14 cellular contexts compared by ENCODE assay signal in genomic region chr6:146870765-146871164, GRCh38.
DNase-seq lines count a peak whose midpoint lies in the region; ATAC-seq lines count a peak whose summit lies in the region.
"Had no signal": no experiment of that assay in that cellular context is flagged by ENCODE, and none has a peak within 500 bp of the region (broad histone marks: within the 10 kb centered on the region; RNA-seq: fewer than 3 reads in every experiment).

No MANE protein-coding gene starts in this region.

- DNase-seq in activated naive CD8-positive, alpha-beta T cell treated with anti-CD3 and anti-CD28 coated beads, Interleukin-2, amount 50 U/mL, for 24 hours, result no peak
- DNase-seq in activated naive CD8-positive, alpha-beta T cell treated with anti-CD3 and anti-CD28 coated beads for 36 hours, result no peak
- DNase-seq in stimulated activated naive CD8-positive, alpha-beta T cell treated with anti-CD3 and anti-CD28 coated beads, Interleukin-15, amount 100 ng/mL, for 72 hours, result no peak
- DNase-seq in left lobe of liver (ENCODE audit: low spot score) (no peak), OCI-M1 (lab: John Stamatoyannopoulos, UW) (no peak), left colon (no peak)
- DNase-seq: activated CD4-positive, alpha-beta T cell treated with anti-CD3 and anti-CD28 coated beads for 1 hour; DMS79 treated with DMSO at 0.1 percent for 48 hours; mucosa of descending colon; NCI-H226; retina had no signal

- H3K36me3 Mint-ChIP-seq in activated naive CD8-positive, alpha-beta T cell treated with anti-CD3 and anti-CD28 coated beads, Interleukin-2, amount 50 U/mL, for 24 hours (ENCODE audit: low read depth), result no peaks in the 10 kb centered on the region
- H3K36me3 Mint-ChIP-seq in activated naive CD8-positive, alpha-beta T cell treated with anti-CD3 and anti-CD28 coated beads for 36 hours, result no peaks in the 10 kb centered on the region

- H3K4me3 Mint-ChIP-seq in activated naive CD8-positive, alpha-beta T cell treated with anti-CD3 and anti-CD28 coated beads, Interleukin-2, amount 50 U/mL, for 24 hours, result no peak overlapping the region
- no peak overlapping the region for H3K4me3 Mint-ChIP-seq in activated naive CD8-positive, alpha-beta T cell treated with anti-CD3 and anti-CD28 coated beads for 36 hours
- no peak overlapping the region for H3K4me3 Mint-ChIP-seq in stimulated activated naive CD8-positive, alpha-beta T cell treated with anti-CD3 and anti-CD28 coated beads, Interleukin-15, amount 100 ng/mL, for 72 hours
- H3K4me3 Mint-ChIP-seq: central memory CD8-positive, alpha-beta T cell had no signal

- intact Hi-C loops in left colon (cut with DNase I, micrococcal nuclease), result no loop called here

- peak; percentile 60 for ATAC-seq in activated naive CD8-positive, alpha-beta T cell treated with anti-CD3 and anti-CD28 coated beads, Interleukin-2, amount 50 U/mL, for 24 hours
- peak; percentile 97 for ATAC-seq in HG02588 (IDR thresholded peaks at IDR 0.05; ENCODE audit: unreplicated experiment)
- peak; percentile 87 for ATAC-seq in HG03457 (IDR thresholded peaks at IDR 0.05; ENCODE audit: unreplicated experiment)
- ATAC-seq in stimulated activated naive CD8-positive, alpha-beta T cell treated with anti-CD3 and anti-CD28 coated beads, Interleukin-15, amount 100 ng/mL, for 72 hours, result peak; percentile 79
- no peak for ATAC-seq in left lobe of liver
- no peak for ATAC-seq in left colon

- no peaks in the 10 kb centered on the region for H3K9me3 Mint-ChIP-seq in activated naive CD8-positive, alpha-beta T cell treated with anti-CD3 and anti-CD28 coated beads, Interleukin-2, amount 50 U/mL, for 24 hours
- no peaks in the 10 kb centered on the region for H3K9me3 Mint-ChIP-seq in activated naive CD8-positive, alpha-beta T cell treated with anti-CD3 and anti-CD28 coated beads for 36 hours
- no peaks in the 10 kb centered on the region for H3K9me3 Mint-ChIP-seq in stimulated activated naive CD8-positive, alpha-beta T cell treated with anti-CD3 and anti-CD28 coated beads, Interleukin-15, amount 100 ng/mL, for 72 hours
- H3K9me3 Mint-ChIP-seq: central memory CD8-positive, alpha-beta T cell had no signal

- H3K27ac Mint-ChIP-seq in activated naive CD8-positive, alpha-beta T cell treated with anti-CD3 and anti-CD28 coated beads, Interleukin-2, amount 50 U/mL, for 24 hours, result peak overlapping the region; percentile 51
- H3K27ac Mint-ChIP-seq in activated naive CD8-positive, alpha-beta T cell treated with anti-CD3 and anti-CD28 coated beads for 36 hours, result no peak overlapping the region
- peak overlapping the region in 1 of 2 donors; percentile 5 for H3K27ac Mint-ChIP-seq in stimulated activated naive CD8-positive, alpha-beta T cell treated with anti-CD3 and anti-CD28 coated beads, Interleukin-15, amount 100 ng/mL, for 72 hours

- H3K27me3 Mint-ChIP-seq in activated naive CD8-positive, alpha-beta T cell treated with anti-CD3 and anti-CD28 coated beads, Interleukin-2, amount 50 U/mL, for 24 hours, result peaks cover 9% of the 10 kb centered on the region
- peaks cover under 1% of the 10 kb centered on the region for H3K27me3 Mint-ChIP-seq in activated naive CD8-positive, alpha-beta T cell treated with anti-CD3 and anti-CD28 coated beads for 36 hours
- no peaks in the 10 kb centered on the region for H3K27me3 Mint-ChIP-seq in stimulated activated naive CD8-positive, alpha-beta T cell treated with anti-CD3 and anti-CD28 coated beads, Interleukin-15, amount 100 ng/mL, for 72 hours

- peaks cover 31% of the 10 kb centered on the region for H3K4me1 Mint-ChIP-seq in activated naive CD8-positive, alpha-beta T cell treated with anti-CD3 and anti-CD28 coated beads, Interleukin-2, amount 50 U/mL, for 24 hours
- H3K4me1 Mint-ChIP-seq in activated naive CD8-positive, alpha-beta T cell treated with anti-CD3 and anti-CD28 coated beads for 36 hours, result peaks cover 13% of the 10 kb centered on the region
- H3K4me1 Mint-ChIP-seq in stimulated activated naive CD8-positive, alpha-beta T cell treated with anti-CD3 and anti-CD28 coated beads, Interleukin-15, amount 100 ng/mL, for 72 hours, result peaks cover 9% of the 10 kb centered on the region
- H3K4me1 Mint-ChIP-seq: central memory CD8-positive, alpha-beta T cell had no signal

Comparison
In these comparisons a context has a peak if more than half of its experiments do, and no peak if none do; other contexts are left out.
1. ATAC-seq: peak in activated naive CD8-positive, alpha-beta T cell treated with anti-CD3 and anti-CD28 coated beads, Interleukin-2, amount 50 U/mL, for 24 hours (single experiment), HG02588 (single experiment), HG03457 (single experiment) and stimulated activated naive CD8-positive, alpha-beta T cell treated with anti-CD3 and anti-CD28 coated beads, Interleukin-15, amount 100 ng/mL, for 72 hours (single experiment); none in left lobe of liver (single experiment) and left colon (single experiment).